Comparison of ENCODE assay signal across 22 cellular contexts in genomic region chr6:43717389-43717788, GRCh38. TPM values are rescaled to one million over a fixed set of nuclear protein-coding genes. Genes with fewer than 3 reads are reported as not detected.
A peak's percentile ranks its signal among the peaks of the same experiment; 100 is the strongest.
DNase-seq lines count a peak whose midpoint lies in the region; ATAC-seq, FAIRE-seq and TF ChIP-seq lines count a peak whose summit lies in the region.
"Had no signal": no experiment of that assay in that cellular context is flagged by ENCODE, and none has a peak within 500 bp of the region (broad histone marks: within the 10 kb centered on the region; RNA-seq: fewer than 3 reads in every experiment).

No MANE protein-coding gene starts in this region.

- H3K9ac ChIP-seq in K562 (ENCODE audit: insufficient read depth in 1 of 2, low read depth in 2 of 2, low read length in 2 of 2), result no peak overlapping the region
- H3K9ac ChIP-seq: GM23248 had no signal

- no peak for TF ChIP-seq EP300 in K562 (IDR thresholded peaks at IDR 0.05; ENCODE audit: low read length)

- FAIRE-seq in K562 (lab: Jason Lieb, UNC), result no peak

- H3K27ac Mint-ChIP-seq in neural crest cell (ENCODE audit: unreplicated experiment), result peak overlapping the region; percentile 39

- H3K9me3 ChIP-seq in HEK293 (ENCODE audit: control insufficient read depth, insufficient read depth, low read depth, low read length) (no peaks in the 10 kb centered on the region), K562 (replicated peaks; ENCODE audit: control insufficient read depth, insufficient read depth, low read depth, low read length) (no peaks in the 10 kb centered on the region), thyroid gland (no peaks in the 10 kb centered on the region)
- H3K9me3 ChIP-seq: SJSA1 had no signal

- H3K36me3 ChIP-seq in HEK293 (ENCODE audit: control insufficient read depth in 2 of 2, insufficient read depth in 1 of 2, low read length in 2 of 2), result no peaks in the 10 kb centered on the region
- H3K36me3 ChIP-seq in K562 (ENCODE audit: control insufficient read depth, insufficient read depth, low read length), result no peaks in the 10 kb centered on the region
- H3K36me3 ChIP-seq in thyroid gland, result no peaks in the 10 kb centered on the region
- H3K36me3 ChIP-seq: SJSA1 had no signal

- H3K27ac ChIP-seq in HEK293 (ENCODE audit: extremely low read depth, low read depth, low read length) (no peak overlapping the region), K562 (ENCODE audit: extremely low read depth, low read depth, low read length) (no peak overlapping the region), thyroid gland (peak overlapping the region in 2 of 3 donors; percentile 3 to 25)
- H3K27ac ChIP-seq: GM23248, RWPE1, SJSA1 had no signal

- TF ChIP-seq RAD21 in K562 (CRISPR knock-in tag; conservative IDR thresholded peaks at IDR 0.05 in 1 of 2, IDR thresholded peaks at IDR 0.05 in 1 of 2), result no peak

- H3K36me3 Mint-ChIP-seq in neural crest cell (ENCODE audit: low read depth), result no peaks in the 10 kb centered on the region
- H3K36me3 Mint-ChIP-seq: CD4-positive, alpha-beta memory T cell had no signal

- H3K4me3 Mint-ChIP-seq in neural crest cell, result no peak overlapping the region
- H3K4me3 Mint-ChIP-seq: CD4-positive, alpha-beta memory T cell had no signal

- no peak overlapping the region for H3K4me2 ChIP-seq in K562 (ENCODE audit: insufficient read depth, low read length)

- H3K4me1 ChIP-seq in HEK293 (ENCODE audit: control insufficient read depth, insufficient read depth, low read length), result no peaks in the 10 kb centered on the region
- H3K4me1 ChIP-seq in K562 (replicated peaks in 1 of 2; ENCODE audit: control insufficient read depth in 2 of 2, insufficient read depth in 2 of 2, low read length in 2 of 2), result peaks cover 26 to 28% of the 10 kb centered on the region in 2 experiments
- H3K4me1 ChIP-seq in thyroid gland, result peaks cover 0 to 21% of the 10 kb centered on the region in 2 donors

- WGBS in K562 (ENCODE audit: insufficient coverage, low coverage, missing lambda C conversion rate), result 38% methylated on average over 8 of the region's 8 CpGs
- WGBS in thyroid gland, 2 donors, result 83 to 89% methylated on average over 8 of the region's 8 CpGs

- ATAC-seq in K562, result no peak
- no peak for ATAC-seq in GM18505 (IDR thresholded peaks at IDR 0.05; ENCODE audit: unreplicated experiment)
- ATAC-seq: HCT116, PC-3 had no signal

- H3K27me3 ChIP-seq in K562 (ENCODE audit: control insufficient read depth in 2 of 2, insufficient read depth in 2 of 2, low read length in 2 of 2) (no peaks in the 10 kb centered on the region), thyroid gland (no peaks in the 10 kb centered on the region)

- POLR2A ChIA-PET in HEK293 (lab: Yijun Ruan, JAX), result no interaction called here
- POLR2A ChIA-PET in K562 (lab: Yijun Ruan, JAX), result no interaction called here

- no peaks in the 10 kb centered on the region for H3K9me1 ChIP-seq in K562 (ENCODE audit: control insufficient read depth, insufficient read depth, low read length)

- H3K4me3 ChIP-seq in HEK293 (ENCODE audit: low read depth, low read length) (no peak overlapping the region), K562 (no peak overlapping the region), thyroid gland (replicated peaks in 1 of 3) (no peak overlapping the region)
- H3K4me3 ChIP-seq: GM23248, SJSA1 had no signal

- peaks cover 9% of the 10 kb centered on the region for H3K27me3 Mint-ChIP-seq in neural crest cell (ENCODE audit: low read depth)

- CTCF ChIA-PET in HEK293 (lab: Yijun Ruan, JAX) (interaction anchor here (1.0 kb wide), 1 partner anchor 357 kb away, joined by 3 read pairs; no protein-coding TSS in a partner anchor), K562 (lab: Yijun Ruan, JAX; ENCODE audit: low intra/inter-chr PET ratio) (no interaction called here)

- in situ Hi-C loops in K562 (cut with MboI), result no loop called here

- H3K79me2 ChIP-seq in K562 (ENCODE audit: control insufficient read depth, insufficient read depth, low read length), result no peaks in the 10 kb centered on the region

- H4K20me1 ChIP-seq in K562 (replicated peaks; ENCODE audit: control insufficient read depth, insufficient read depth, low read length), result no peaks in the 10 kb centered on the region

- BruUV-seq in K562 (replicated peaks; lab: Mats Ljungman, UMichigan), result no TSS peak

- peaks cover 9% of the 10 kb centered on the region for H3K4me1 Mint-ChIP-seq in neural crest cell

- no peak for TF ChIP-seq POLR2A in K562 (conservative IDR thresholded peaks at IDR 0.05)
- TF ChIP-seq POLR2A in thyroid gland (IDR thresholded peaks at IDR 0.05), result no peak
- no peak for TF ChIP-seq POLR2A in GM18505 (IDR thresholded peaks at IDR 0.05; ENCODE audit: borderline replicate concordance, extremely low read depth, insufficient read depth, insufficient read length)

- intact Hi-C loops in K562 (cut with micrococcal nuclease), result no loop called here
- intact Hi-C loops in thyroid gland (cut with DNase I), result no loop called here

- no peaks in the 10 kb centered on the region for H3K9me3 Mint-ChIP-seq in neural crest cell
- H3K9me3 Mint-ChIP-seq: CD4-positive, alpha-beta memory T cell had no signal

- DNase-seq in K562 (ENCODE audit: extremely low read depth in 1 of 4, low spot score in 3 of 4) (no peak), neural crest cell (ENCODE audit: low read depth, low spot score) (no peak), thyroid gland (no peak), NCI-H146 treated with DMSO at 0.1 percent for 48 hours (lab: John Stamatoyannopoulos, UW; ENCODE audit: unreplicated experiment) (no peak), glomerular visceral epithelial cell (ENCODE audit: extremely low spot score) (no peak), COR-L47 (lab: John Stamatoyannopoulos, UW) (no peak)
- DNase-seq: ACHN; AML-193; CD4-positive, alpha-beta memory T cell; DMS79 treated with DMSO at 0.1 percent for 48 hours; GM23248; KG1; NCI-H1436; NCI-H2081; NCI-H510A; NCI-H774; PC-3 had no signal

- TF ChIP-seq CTCF in HEK293 (tag by site-specific recombination; IDR thresholded peaks at IDR 0.05) (no peak), K562 (IDR thresholded peaks at IDR 0.05 in 2 of 3, conservative IDR thresholded peaks at IDR 0.05 in 1 of 3; ENCODE audit: insufficient read depth in 2 of 3, low read depth in 1 of 3, low read length in 3 of 3) (no peak), neural crest cell (conservative IDR thresholded peaks at IDR 0.05) (no peak), thyroid gland (IDR thresholded peaks at IDR 0.05) (no peak)

- peak overlapping the region; percentile 50; the same call in 1 of the 2 replicates for H2AFZ ChIP-seq in K562 (ENCODE audit: low read depth, low read length)
- H2AFZ ChIP-seq: GM23248 had no signal

TF ChIP-seq in HEK293, 187 proteins besides CTCF, POLR2A, EP300 and RAD21 (continues in another document):
- TF ChIP-seq ZNF473 (tag by site-specific recombination; IDR thresholded peaks at IDR 0.05), result 0 out of 2 replicates have a peak, but pooled peaks have one; percentile 57

TF ChIP-seq in K562, 482 proteins besides CTCF, POLR2A, EP300 and RAD21 (continues in another document):
- TF ChIP-seq MYC (IDR thresholded peaks at IDR 0.05; ENCODE audit: low read depth, low read length) (no peak), MYC (CRISPR knock-in tag; IDR thresholded peaks at IDR 0.05; ENCODE audit: borderline replicate concordance, low read depth) (no peak), DACH1 (IDR thresholded peaks at IDR 0.05; ENCODE audit: partially characterized antibody) (no peak), ZBTB17 (CRISPR knock-in tag; IDR thresholded peaks at IDR 0.05) (no peak)

RNA-seq across cellular contexts. Expression of gene MRPS18A, which starts 29.8 kb away (rescaled TPM):
- total RNA-seq in K562 (2011; cell fraction: chromatin; rRNA removed; ENCODE audit: low replicate concordance), result 30.9 and 95.8 TPM in 2 replicates
- total RNA-seq in K562 (2011; cell fraction: nucleolus; rRNA removed), result 81.3 and 96.7 TPM in 2 replicates
- total RNA-seq in K562 (2011; cell fraction: nucleoplasm; rRNA removed), result 48.8 and 57.7 TPM in 2 replicates
- total RNA-seq in K562 (2014; rRNA removed) (130 and 161 TPM in 2 replicates), K562 (2014; rRNA removed; fragmentation: Illumina TruSeq; extraction: Trizol) (63.9 and 87.5 TPM in 2 replicates), K562 (2015; rRNA removed; fragmentation: Illumina TruSeq; extraction: Trizol) (115 and 119 TPM in 2 replicates), K562 (2021) (102 and 104 TPM in 2 replicates), neural crest cell (49.5 and 50.6 TPM in 2 replicates), thyroid gland (10 to 100 TPM; 26.3 to 61.1 (median 45.1) TPM)
- polyA plus RNA-seq in K562 (2011; rRNA removed) (104 and 112 TPM in 2 replicates), K562 (2014; fragmentation: Illumina TruSeq; extraction: Trizol) (159 and 185 TPM in 2 replicates), K562 (2014; fragmentation: Nextera tagmentation; extraction: Ambion mirVana) (100 to 1,000 TPM; 204 to 243 TPM), K562 (2014; rRNA removed) (125 and 133 TPM in 2 replicates)
- polyA plus RNA-seq in K562 (2011; cell fraction: cytosol; rRNA removed), result 155 and 252 TPM in 2 replicates
- 54.3 and 56.2 TPM in 2 replicates for polyA plus RNA-seq in K562 (2011; cell fraction: nucleus; rRNA removed)
- polyA plus RNA-seq in K562 (2012), result 113 and 127 TPM in 2 replicates
- 78.1 and 100 TPM in 2 replicates for polyA minus RNA-seq in K562 (2011; rRNA and poly(A)+ RNA removed)
- polyA minus RNA-seq in K562 (2011; cell fraction: cytosol; rRNA and poly(A)+ RNA removed), result 41.0 and 52.2 TPM in 2 replicates
- 41.9 and 47.8 TPM in 2 replicates for polyA minus RNA-seq in K562 (2011; cell fraction: nucleus; rRNA and poly(A)+ RNA removed)

RNA-seq across cellular contexts. Expression of gene VEGFA, which starts 52.6 kb away (rescaled TPM):
- total RNA-seq in K562 (2011; cell fraction: chromatin; rRNA removed; ENCODE audit: low replicate concordance), result 511 and 945 TPM in 2 replicates
- 536 and 553 TPM in 2 replicates for total RNA-seq in K562 (2011; cell fraction: nucleolus; rRNA removed)
- 559 and 592 TPM in 2 replicates for total RNA-seq in K562 (2011; cell fraction: nucleoplasm; rRNA removed)
- total RNA-seq in K562 (2014; rRNA removed) (124 and 144 TPM in 2 replicates), K562 (2014; rRNA removed; fragmentation: Illumina TruSeq; extraction: Trizol) (66.5 and 70.7 TPM in 2 replicates), K562 (2015; rRNA removed; fragmentation: Illumina TruSeq; extraction: Trizol) (25.8 and 27.0 TPM in 2 replicates), K562 (2021) (131 and 159 TPM in 2 replicates), neural crest cell (31.2 TPM in 2 replicates), thyroid gland (1,000 to 10,000 TPM in 1 of 4 donors, 100 to 1,000 TPM in 3; 510 to 1,437 (median 630) TPM)
- polyA plus RNA-seq in K562 (2011; rRNA removed) (271 and 467 TPM in 2 replicates), K562 (2014; fragmentation: Illumina TruSeq; extraction: Trizol) (134 and 172 TPM in 2 replicates), K562 (2014; fragmentation: Nextera tagmentation; extraction: Ambion mirVana) (10 to 100 TPM; 14.0 to 16.0 TPM), K562 (2014; rRNA removed) (179 and 182 TPM in 2 replicates)
- 222 and 346 TPM in 2 replicates for polyA plus RNA-seq in K562 (2011; cell fraction: cytosol; rRNA removed)
- polyA plus RNA-seq in K562 (2011; cell fraction: nucleus; rRNA removed), result 1,880 and 1,961 TPM in 2 replicates
- 112 and 555 TPM in 2 replicates for polyA plus RNA-seq in K562 (2012)
- 359 and 374 TPM in 2 replicates for polyA minus RNA-seq in K562 (2011; rRNA and poly(A)+ RNA removed)
- 79.8 and 123 TPM in 2 replicates for polyA minus RNA-seq in K562 (2011; cell fraction: cytosol; rRNA and poly(A)+ RNA removed)
- polyA minus RNA-seq in K562 (2011; cell fraction: nucleus; rRNA and poly(A)+ RNA removed), result 310 and 397 TPM in 2 replicates
- polyA plus RNA-seq: CD4-positive, alpha-beta memory T cell had no signal

Comparison
In these comparisons a context has a peak if more than half of its experiments do, and no peak if none do; other contexts are left out.
1. H3K27ac ChIP-seq: peak in thyroid gland (2 of 3); none in HEK293 (single experiment) and K562 (single experiment).